In the genomic region with DNA sequence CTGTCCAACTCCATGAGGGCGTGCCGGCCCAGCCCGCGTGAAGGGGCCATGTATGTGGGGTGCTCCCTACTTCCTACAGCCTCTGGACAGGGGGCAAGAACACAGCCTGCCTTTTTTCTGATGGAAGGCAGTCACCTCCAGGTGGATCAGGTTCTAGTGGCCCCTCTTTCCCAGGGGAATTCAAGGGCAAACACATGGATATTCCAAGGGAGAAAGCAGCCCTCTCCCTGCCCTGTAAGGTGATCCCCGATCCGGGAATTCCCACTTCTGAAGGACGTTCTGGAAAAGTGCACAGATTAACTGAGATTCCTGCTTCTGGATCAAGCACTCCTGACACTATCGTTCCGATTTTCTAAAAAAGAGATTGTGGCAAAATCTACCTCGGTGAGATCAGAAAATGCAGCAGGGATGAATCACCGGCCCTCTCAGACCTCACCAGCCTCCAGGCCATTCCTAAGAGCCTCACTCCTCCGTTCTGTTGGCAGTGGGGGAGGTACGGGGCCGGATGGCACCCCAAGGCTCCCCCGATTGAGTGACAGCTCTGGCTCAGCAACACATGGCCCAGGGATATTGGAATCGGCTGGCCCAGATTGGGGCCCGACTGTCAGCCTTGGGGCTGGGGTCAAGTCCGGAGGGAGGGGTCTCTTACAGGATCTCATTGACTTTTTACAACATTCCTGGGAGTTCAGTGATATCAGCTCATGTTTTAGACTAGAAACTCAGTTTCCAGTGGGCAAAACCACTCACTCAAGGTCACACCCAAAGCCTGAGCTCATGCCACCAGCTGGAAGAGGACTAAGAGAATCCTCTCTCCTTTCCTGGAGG, we compare ENCODE assay signal across 8 cellular contexts. TPM values are rescaled to one million over a fixed set of nuclear protein-coding genes. Genes with fewer than 3 reads are reported as not detected.
DNase-seq lines count a peak whose midpoint lies in the region; ATAC-seq and TF ChIP-seq lines count a peak whose summit lies in the region.

No MANE protein-coding gene starts in this region.

- intact Hi-C loops in gastrocnemius medialis (cut with DNase I; ENCODE audit: low total_unique reads) = loop anchor here (2.0 kb wide), 1 partner anchor 35 kb away; the partner anchor contains the start of gene STX4

- DNase-seq in H4 (ENCODE audit: low spot score) (peak; percentile 67), SW 1271 (lab: John Stamatoyannopoulos, UW) (peak; percentile 32 to 74), foreskin melanocyte (peak; percentile 22), gastrocnemius medialis (no peak), NK-92 (lab: John Stamatoyannopoulos, UW; ENCODE audit: unreplicated experiment) (no peak)
- no peak for DNase-seq in stimulated activated CD8-positive, alpha-beta memory T cell treated with anti-CD3 and anti-CD28 coated beads, Interleukin-4, amount 100 ng/mL, for 48 hours

- no peak for TF ChIP-seq POLR2A in gastrocnemius medialis (IDR thresholded peaks at IDR 0.05)

- peaks cover 0 to 8% (median 3%) of the 10 kb centered on the region in 3 donors for H3K27me3 ChIP-seq in gastrocnemius medialis

- no peaks in the 10 kb centered on the region for H3K36me3 ChIP-seq in gastrocnemius medialis

- peak overlapping the region in 1 of 4 donors; percentile 54 for H3K4me3 ChIP-seq in gastrocnemius medialis

- H3K9me3 ChIP-seq in gastrocnemius medialis = no peaks in the 10 kb centered on the region

- TF ChIP-seq CTCF in gastrocnemius medialis (IDR thresholded peaks at IDR 0.05 in 4 of 5, conservative IDR thresholded peaks at IDR 0.05 in 1 of 5) = no peak

- ATAC-seq in gastrocnemius medialis (no peak), HG02759 (IDR thresholded peaks at IDR 0.05; ENCODE audit: unreplicated experiment) (no peak), HG03045 (IDR thresholded peaks at IDR 0.05; ENCODE audit: unreplicated experiment) (no peak)

- H3K27ac ChIP-seq in gastrocnemius medialis = peak overlapping the region; percentile 59 to 78 (median 76)

- peaks cover 0 to 12% of the 10 kb centered on the region in 2 donors for H3K4me1 ChIP-seq in gastrocnemius medialis

- in situ Hi-C loops in gastrocnemius medialis (cut with MboI; ENCODE audit: low sequenced_read_pairs in 4 of 4) = loop anchor here in 3 of 4 donors (25.0 kb wide), 4 partner anchors 89 to 864 kb away; partner anchors contain the start of genes ZNF267 (in 3 of the 3), COX6A2 (in 1 of the 3), PRSS36 (in 1 of the 3) and PRSS53 (in 1 of the 3)

RNA-seq across cellular contexts. Expression of gene STX1B, which starts 12.3 kb away (rescaled TPM):
- 0.04 TPM in 1 of 2 replicates, not detected in the other for total RNA-seq in H4 (2014; rRNA removed; shearing (Covaris generic))
- under 1 TPM in 2 of 4 donors, not detected in 2; 0.13 to 0.36 TPM for total RNA-seq in gastrocnemius medialis

RNA-seq across cellular contexts. Expression of gene HSD3B7, which starts 13.1 kb away (rescaled TPM):
- total RNA-seq in H4 (2014; rRNA removed; shearing (Covaris generic)) = 0.68 and 1.0 TPM in 2 replicates
- 1 to 10 TPM; 1.5 to 6.8 (median 5.4) TPM for total RNA-seq in gastrocnemius medialis

RNA-seq across cellular contexts. Expression of gene STX4, which starts 35.3 kb away (rescaled TPM):
- 10.5 and 15.7 TPM in 2 replicates for total RNA-seq in H4 (2014; rRNA removed; shearing (Covaris generic))
- total RNA-seq in gastrocnemius medialis = 10 to 100 TPM; 14.9 to 24.3 (median 21.4) TPM

RNA-seq across cellular contexts. Expression of gene SETD1A, which starts 40.5 kb away (rescaled TPM):
- total RNA-seq in H4 (2014; rRNA removed; shearing (Covaris generic)) = 1.4 and 1.7 TPM in 2 replicates
- total RNA-seq in gastrocnemius medialis = 10 to 100 TPM in 2 of 4 donors, 1 to 10 TPM in 2; 3.8 to 15.4 (median 9.8) TPM

RNA-seq across cellular contexts. Expression of gene ORAI3, which starts 49.2 kb away (rescaled TPM):
- total RNA-seq in H4 (2014; rRNA removed; shearing (Covaris generic)) = 30.5 and 43.8 TPM in 2 replicates
- 10 to 100 TPM; 10.3 to 15.6 (median 12.5) TPM for total RNA-seq in gastrocnemius medialis

Comparison
In these comparisons a context has a peak if more than half of its experiments do, and no peak if none do; other contexts are left out.
1. DNase-seq: peak in H4 (single experiment), SW 1271 (2 of 2) and foreskin melanocyte (single experiment); none in gastrocnemius medialis (0 of 2), stimulated activated CD8-positive, alpha-beta memory T cell treated with anti-CD3 and anti-CD28 coated beads, Interleukin-4, amount 100 ng/mL, for 48 hours (single experiment) and NK-92 (single experiment).